Comparison of ENCODE assay signal across 17 cellular contexts in genomic region chr18:6444484-6445228, GRCh38. TPM values are rescaled to one million over a fixed set of nuclear protein-coding genes. Genes with fewer than 3 reads are reported as not detected.
DNase-seq lines count a peak whose midpoint lies in the region; ATAC-seq, FAIRE-seq and TF ChIP-seq lines count a peak whose summit lies in the region.
"Had no signal": no experiment of that assay in that cellular context is flagged by ENCODE, and none has a peak within 500 bp of the region (broad histone marks: within the 10 kb centered on the region; RNA-seq: fewer than 3 reads in every experiment).

No MANE protein-coding gene starts in this region.

- H4K20me1 ChIP-seq in PC-3 (ENCODE audit: low read length) = no peaks in the 10 kb centered on the region

- no peak overlapping the region for H4K91ac ChIP-seq in mesenchymal stem cell (ENCODE audit: low read length)

- no peaks in the 10 kb centered on the region for H3K9me2 ChIP-seq in PC-3 (replicated peaks; ENCODE audit: low read length)

- no peak overlapping the region for H3K9ac ChIP-seq in PC-3 (ENCODE audit: low read length)
- H3K9ac ChIP-seq in mesenchymal stem cell (ENCODE audit: low read length) = no peak overlapping the region

- intact Hi-C loops in PC-3 (cut with micrococcal nuclease) = no loop called here

- H4K8ac ChIP-seq in mesenchymal stem cell (ENCODE audit: low read length) = no peak overlapping the region

- H3K9me3 ChIP-seq in PC-3 (ENCODE audit: low read length) (no peaks in the 10 kb centered on the region), mesenchymal stem cell (ENCODE audit: control insufficient read depth, low read length) (no peaks in the 10 kb centered on the region)
- H3K9me3 ChIP-seq: A549, BE2C had no signal

- H3K4me1 ChIP-seq in PC-3 (ENCODE audit: insufficient read depth, low read length) = no peaks in the 10 kb centered on the region
- H3K4me1 ChIP-seq in mesenchymal stem cell (ENCODE audit: control insufficient read depth, insufficient read depth, low read depth, low read length) = no peaks in the 10 kb centered on the region
- H3K4me1 ChIP-seq: A549, BE2C had no signal

- TF ChIP-seq CTCF in PC-3 (conservative IDR thresholded peaks at IDR 0.05; ENCODE audit: low read depth, low read length) = no peak

- no peak overlapping the region for H2BK12ac ChIP-seq in mesenchymal stem cell (ENCODE audit: low read length in 2 of 2)

- no peak overlapping the region for H3K4ac ChIP-seq in mesenchymal stem cell (ENCODE audit: low read depth in 1 of 2, low read length in 2 of 2)

- no TSS peak for BruUV-seq in PC-3 (replicated peaks; lab: Mats Ljungman, UMichigan)

- no peaks in the 10 kb centered on the region for H3K79me2 ChIP-seq in PC-3 (ENCODE audit: low read length)

- H3K18ac ChIP-seq in mesenchymal stem cell (ENCODE audit: low read depth in 1 of 2, low read length in 2 of 2) = no peak overlapping the region

- no peak overlapping the region for H2BK5ac ChIP-seq in mesenchymal stem cell (ENCODE audit: low read depth, low read length, poor library complexity, severe bottlenecking)

- DNase-seq in H7 (peak; percentile 39), PC-3 (peak; percentile 33), iPS-NIHi11 (ENCODE audit: low spot score) (peak; percentile 33), urothelium cell line (ENCODE audit: low spot score) (no peak), mesenchymal stem cell (no peak)
- no peak for DNase-seq in activated CD8-positive, alpha-beta memory T cell treated with anti-CD3 and anti-CD28 coated beads, Interleukin-2, amount 50 U/mL, for 48 hours
- DNase-seq: BE2C; CD8-positive, alpha-beta T cell; COR-L47; DND-41; GDM1; IMR-90 had no signal

- H2AK5ac ChIP-seq in mesenchymal stem cell (ENCODE audit: low read length, severe bottlenecking) = no peak overlapping the region

- H3K36me3 ChIP-seq in H7 (replicated peaks; ENCODE audit: control insufficient read depth, insufficient read depth, low read length) (no peaks in the 10 kb centered on the region), PC-3 (ENCODE audit: low read depth, low read length) (no peaks in the 10 kb centered on the region), mesenchymal stem cell (ENCODE audit: control insufficient read depth in 1 of 2, insufficient read depth in 2 of 2, low read depth in 1 of 2, low read length in 2 of 2) (no peaks in the 10 kb centered on the region)
- H3K36me3 ChIP-seq: BE2C had no signal

- WGBS in mesenchymal stem cell = no CpG with 5 or more reads among the region's 2 CpGs

- no peak overlapping the region for H2BK120ac ChIP-seq in mesenchymal stem cell (ENCODE audit: low read depth, low read length)

- no peak overlapping the region for H2BK15ac ChIP-seq in mesenchymal stem cell (ENCODE audit: low read depth, poor library complexity, severe bottlenecking)

- no peak overlapping the region for H3K14ac ChIP-seq in mesenchymal stem cell (ENCODE audit: low read length in 2 of 2)

- peak; percentile 67 for ATAC-seq in PC-3
- ATAC-seq: A549; CD8-positive, alpha-beta T cell had no signal

- H3K27me3 ChIP-seq in H7 (ENCODE audit: control insufficient read depth, insufficient read depth, low read length) = no peaks in the 10 kb centered on the region
- H3K27me3 ChIP-seq in PC-3 (ENCODE audit: low read length) = no peaks in the 10 kb centered on the region
- no peaks in the 10 kb centered on the region for H3K27me3 ChIP-seq in mesenchymal stem cell (ENCODE audit: control insufficient read depth in 1 of 2, insufficient read depth in 1 of 2, low read length in 2 of 2)
- H3K27me3 ChIP-seq: BE2C had no signal

- no peaks in the 10 kb centered on the region for H3F3A ChIP-seq in PC-3 (ENCODE audit: low read length, unreplicated experiment)

- H3K23ac ChIP-seq in mesenchymal stem cell (ENCODE audit: low read length in 2 of 2) = no peak overlapping the region

- H3K4me2 ChIP-seq in PC-3 (ENCODE audit: low read length) = no peak overlapping the region
- no peak overlapping the region for H3K4me2 ChIP-seq in mesenchymal stem cell (ENCODE audit: low read length, poor library complexity, severe bottlenecking)
- H3K4me2 ChIP-seq: A549 had no signal

- POLR2A ChIA-PET in PC-3 (lab: Charles Lee; ENCODE audit: unreplicated experiment) = no interaction called here

- H3K4me3 ChIP-seq in H7 (ENCODE audit: insufficient read depth, low read depth, low read length) (no peak overlapping the region), PC-3 (ENCODE audit: low read length) (no peak overlapping the region), mesenchymal stem cell (ENCODE audit: insufficient read depth in 1 of 2, low read depth in 1 of 2, low read length in 2 of 2) (no peak overlapping the region)
- H3K4me3 ChIP-seq: A549 had no signal

- H2AFZ ChIP-seq in PC-3 (ENCODE audit: low read length) (no peak overlapping the region), mesenchymal stem cell (ENCODE audit: low read depth, low read length) (no peak overlapping the region)

- H3K27ac ChIP-seq in PC-3 (ENCODE audit: low read length) (no peak overlapping the region), mesenchymal stem cell (ENCODE audit: low read length, poor library complexity, severe bottlenecking) (no peak overlapping the region)
- H3K27ac ChIP-seq: A549, C4-2B, HL-60 had no signal

- no peaks in the 10 kb centered on the region for H3K79me1 ChIP-seq in mesenchymal stem cell (replicated peaks; ENCODE audit: low read length, poor library complexity, severe bottlenecking)

- CTCF ChIA-PET in PC-3 (lab: Charles Lee) = no interaction called here

- FAIRE-seq in urothelium cell line (lab: Jason Lieb, UNC) = peak; percentile 48
- FAIRE-seq: A549, D721Med, GM12892 had no signal

RNA-seq across cellular contexts. Expression of gene L3MBTL4, which starts 29.9 kb away (rescaled TPM):
- total RNA-seq in H7 (2014; rRNA removed; shearing (Covaris generic)) = 0.48 and 0.59 TPM in 2 replicates
- 0.47 and 0.63 TPM in 2 replicates for total RNA-seq in PC-3 (2014; rRNA removed)
- polyA plus RNA-seq in mesenchymal stem cell (2013, experiment 1 of 2) = 0.07 TPM
- 0.21 TPM for polyA plus RNA-seq in mesenchymal stem cell (2013, experiment 2 of 2)

Comparison
In these comparisons a context has a peak if more than half of its experiments do, and no peak if none do; other contexts are left out.
1. DNase-seq: peak in H7 (single experiment), PC-3 (single experiment) and iPS-NIHi11 (single experiment); none in urothelium cell line (single experiment), mesenchymal stem cell (single experiment) and activated CD8-positive, alpha-beta memory T cell treated with anti-CD3 and anti-CD28 coated beads, Interleukin-2, amount 50 U/mL, for 48 hours (single experiment).